18 cellular contexts compared by ENCODE assay signal in the genomic region with DNA sequence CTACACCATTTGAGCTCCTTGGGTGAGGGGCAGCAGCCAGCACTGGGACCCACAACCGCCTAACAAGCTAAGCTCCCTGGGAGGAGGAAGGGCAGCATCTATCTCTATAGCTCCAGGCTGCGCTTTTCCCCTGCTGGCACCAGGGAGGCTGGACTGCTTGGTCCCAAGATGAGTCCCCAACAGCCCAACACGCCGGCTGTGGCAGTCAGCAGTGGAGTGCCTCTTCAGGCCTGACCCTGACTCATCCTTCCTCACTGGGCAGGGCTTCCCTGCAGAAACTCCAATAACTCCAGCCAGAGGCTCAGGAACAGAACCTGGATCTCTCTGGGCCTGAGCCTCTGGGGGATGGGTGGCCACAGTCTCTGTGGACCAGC.
"Had no signal": no experiment of that assay in that cellular context is flagged by ENCODE, and none has a peak within 500 bp of the region (broad histone marks: within the 10 kb centered on the region; RNA-seq: fewer than 3 reads in every experiment).

No MANE protein-coding gene starts in this region.

- H3K36me3 Mint-ChIP-seq: activated naive CD8-positive, alpha-beta T cell treated with anti-CD3 and anti-CD28 coated beads for 36 hours; stimulated activated effector memory CD8-positive, alpha-beta T cell treated with anti-CD3 and anti-CD28 coated beads, Interleukin-12 subunit alpha, Interleukin-12 subunit beta, amount 100 ng/mL, for 72 hours had no signal

- H3K36me3 ChIP-seq: esophagus squamous epithelium, neutrophil, tibial nerve, WERI-Rb-1 had no signal

- H3K4me3 Mint-ChIP-seq: activated CD4-positive, alpha-beta memory T cell treated with anti-CD3 and anti-CD28 coated beads, Interleukin-2, amount 10 ng/mL, durations not matched to agents 7 days and 5 days; activated CD4-positive, alpha-beta T cell treated with anti-CD3 and anti-CD28 coated beads for 36 hours; activated naive CD8-positive, alpha-beta T cell treated with anti-CD3 and anti-CD28 coated beads for 36 hours; naive thymus-derived CD4-positive, alpha-beta T cell; stimulated activated effector memory CD8-positive, alpha-beta T cell treated with anti-CD3 and anti-CD28 coated beads, Interleukin-12 subunit alpha, Interleukin-12 subunit beta, amount 100 ng/mL, for 72 hours had no signal

- DNase-seq: activated CD4-positive, alpha-beta memory T cell treated with anti-CD3 and anti-CD28 coated beads, Interleukin-2, amount 10 ng/mL, durations not matched to agents 7 days and 5 days; activated gamma-delta T cell treated with Interleukin-2 at 50 U/mL for 16 hours; activated naive CD8-positive, alpha-beta T cell treated with anti-CD3 and anti-CD28 coated beads for 36 hours; cerebellar nuclear complex; dorsolateral prefrontal cortex; esophagus squamous epithelium; foreskin fibroblast; mammary epithelial cell; posterior cingulate gyrus; small intestine; WERI-Rb-1 had no signal

- H3K27me3 Mint-ChIP-seq: activated CD4-positive, alpha-beta memory T cell treated with anti-CD3 and anti-CD28 coated beads, Interleukin-2, amount 10 ng/mL, durations not matched to agents 7 days and 5 days; activated CD4-positive, alpha-beta T cell treated with anti-CD3 and anti-CD28 coated beads for 36 hours had no signal

- ATAC-seq: activated CD4-positive, alpha-beta T cell treated with anti-CD3 and anti-CD28 coated beads for 36 hours; naive thymus-derived CD4-positive, alpha-beta T cell; stimulated activated effector memory CD8-positive, alpha-beta T cell treated with anti-CD3 and anti-CD28 coated beads, Interleukin-12 subunit alpha, Interleukin-12 subunit beta, amount 100 ng/mL, for 72 hours had no signal

- H3K9me3 ChIP-seq: esophagus squamous epithelium, neutrophil, tibial nerve had no signal

- H3K4me1 ChIP-seq: esophagus squamous epithelium, tibial nerve had no signal

- H3K27me3 ChIP-seq: esophagus squamous epithelium, neutrophil, tibial nerve had no signal

- FAIRE-seq: endometrium, small intestine had no signal

- H3K4me3 ChIP-seq: dorsolateral prefrontal cortex, esophagus squamous epithelium, tibial nerve had no signal

- H3K4me1 Mint-ChIP-seq: activated naive CD8-positive, alpha-beta T cell treated with anti-CD3 and anti-CD28 coated beads for 36 hours had no signal

- H3K27ac ChIP-seq: dorsolateral prefrontal cortex, esophagus squamous epithelium, neutrophil, tibial nerve, WERI-Rb-1 had no signal

- H3K27ac Mint-ChIP-seq: activated CD4-positive, alpha-beta memory T cell treated with anti-CD3 and anti-CD28 coated beads, Interleukin-2, amount 10 ng/mL, durations not matched to agents 7 days and 5 days; activated CD4-positive, alpha-beta T cell treated with anti-CD3 and anti-CD28 coated beads for 36 hours; activated naive CD8-positive, alpha-beta T cell treated with anti-CD3 and anti-CD28 coated beads for 36 hours; activated T-cell treated with anti-CD3 and anti-CD28 coated beads, Interleukin-2, amount 50 U/mL, for 72 hours; naive thymus-derived CD4-positive, alpha-beta T cell; stimulated activated effector memory CD8-positive, alpha-beta T cell treated with anti-CD3 and anti-CD28 coated beads, Interleukin-12 subunit alpha, Interleukin-12 subunit beta, amount 100 ng/mL, for 72 hours had no signal
